17 cellular contexts compared by ENCODE assay signal in genomic region chr3:144033235-144033579, GRCh38.
"Had no signal": no experiment of that assay in that cellular context is flagged by ENCODE, and none has a peak within 500 bp of the region (broad histone marks: within the 10 kb centered on the region; RNA-seq: fewer than 3 reads in every experiment).

No MANE protein-coding gene starts in this region.

- H3K9me3 ChIP-seq: adrenal gland, sigmoid colon, testis had no signal

- H3K27me3 ChIP-seq: adrenal gland, sigmoid colon, testis had no signal

- DNase-seq: activated CD4-positive, alpha-beta T cell treated with anti-CD3 and anti-CD28 coated beads for 4 hours; activated CD8-positive, alpha-beta memory T cell treated with anti-CD3 and anti-CD28 coated beads, Interleukin-2, amount 50 U/mL, for 48 hours; activated CD8-positive, alpha-beta T cell treated with anti-CD3 and anti-CD28 coated beads, Interleukin-2, amount 10 ng/mL, durations not matched to agents 7 days and 5 days; activated naive CD4-positive, alpha-beta T cell treated with anti-CD3 and anti-CD28 coated beads, Interleukin-2, amount 50 U/mL, for 16 hours; adrenal gland; dermis blood vessel endothelial cell; endodermal cell; glutamatergic neuron; immature natural killer cell; mammary epithelial cell; nephron progenitor cell; sigmoid colon; stimulated activated CD4-positive, alpha-beta T cell treated with anti-CD3 and anti-CD28 coated beads, Interleukin-4, amount 100 ng/mL, for 1 hour; stimulated activated CD8-positive, alpha-beta memory T cell treated with anti-CD3 and anti-CD28 coated beads, Interleukin-4, amount 100 ng/mL, for 48 hours; stimulated activated naive CD8-positive, alpha-beta T cell treated with anti-CD3 and anti-CD28 coated beads, Interleukin-15, Interleukin-2, amounts not matched to agents 100 U/mL and 50 U/mL, for 24 hours; testis; WERI-Rb-1 had no signal

- H3K4me3 ChIP-seq: sigmoid colon, testis had no signal

- H3K36me3 ChIP-seq: adrenal gland, sigmoid colon, WERI-Rb-1 had no signal

- H3K4me1 ChIP-seq: adrenal gland, testis had no signal

- H3K27ac ChIP-seq: adrenal gland, testis, WERI-Rb-1 had no signal
